In the genomic region with DNA sequence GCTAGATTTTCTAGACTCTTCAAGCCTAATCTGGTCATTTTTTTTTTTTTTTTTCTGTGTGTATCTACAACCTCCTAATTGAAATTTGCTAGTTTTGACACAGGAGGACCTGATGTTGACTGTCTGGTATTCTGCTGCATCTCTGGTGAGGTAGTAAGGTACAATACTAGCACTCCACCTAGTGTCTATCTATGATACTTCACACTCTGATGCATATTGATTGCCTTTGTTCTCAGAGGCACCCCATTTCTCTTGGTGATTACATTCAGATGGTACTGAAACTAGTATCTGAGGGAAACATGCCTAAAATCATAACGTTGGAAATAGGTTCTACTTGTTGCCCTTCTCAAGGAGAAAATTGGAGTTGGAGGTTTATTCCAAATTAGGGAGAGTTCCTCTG, we compare ENCODE assay signal across 9 cellular contexts.
A peak's percentile ranks its signal among the peaks of the same experiment; 100 is the strongest.
DNase-seq lines count a peak whose midpoint lies in the region; ATAC-seq, FAIRE-seq and TF ChIP-seq lines count a peak whose summit lies in the region.
"Had no signal": no experiment of that assay in that cellular context is flagged by ENCODE, and none has a peak within 500 bp of the region (broad histone marks: within the 10 kb centered on the region; RNA-seq: fewer than 3 reads in every experiment).

No MANE protein-coding gene starts in this region.

- ATAC-seq in HG03039 (IDR thresholded peaks at IDR 0.05; ENCODE audit: unreplicated experiment), result no peak
- ATAC-seq: right cardiac atrium had no signal

- H3K4me1 Mint-ChIP-seq in activated CD4-positive, alpha-beta memory T cell treated with anti-CD3 and anti-CD28 coated beads for 36 hours (ENCODE audit: low read depth), result no peaks in the 10 kb centered on the region

- H3K27ac Mint-ChIP-seq in activated CD4-positive, alpha-beta memory T cell treated with anti-CD3 and anti-CD28 coated beads for 36 hours, result no peak overlapping the region

- peak; percentile 35 for TF ChIP-seq CTCF in choroid plexus epithelial cell (conservative IDR thresholded peaks at IDR 0.05; ENCODE audit: low read depth, low read length)

- intact Hi-C loops in activated CD4-positive, alpha-beta memory T cell treated with anti-CD3 and anti-CD28 coated beads for 36 hours (cut with micrococcal nuclease), result no loop called here

- CTCF ChIA-PET in activated CD4-positive, alpha-beta memory T cell treated with anti-CD3 and anti-CD28 coated beads for 36 hours (lab: Charles Lee), result no interaction called here

- H3K27me3 Mint-ChIP-seq in activated CD4-positive, alpha-beta memory T cell treated with anti-CD3 and anti-CD28 coated beads for 36 hours, result no peaks in the 10 kb centered on the region

- DNase-seq in HTR-8/SVneo (ENCODE audit: insufficient read length, low spot score), result peak; percentile 60
- peak; percentile 34 to 61 for DNase-seq in NCI-H526 (lab: John Stamatoyannopoulos, UW)
- DNase-seq in choroid plexus epithelial cell (ENCODE audit: low read depth), result peak; percentile 23
- peak; percentile 19 for DNase-seq in skeletal muscle cell (ENCODE audit: low read depth)
- DNase-seq in activated CD4-positive, alpha-beta memory T cell treated with anti-CD3 and anti-CD28 coated beads for 36 hours, result no peak
- DNase-seq in caudate nucleus (lab: John Stamatoyannopoulos, UW), result no peak
- no peak for DNase-seq in substantia nigra (lab: John Stamatoyannopoulos, UW)
- DNase-seq: right cardiac atrium had no signal

- POLR2A ChIA-PET in activated CD4-positive, alpha-beta memory T cell treated with anti-CD3 and anti-CD28 coated beads for 36 hours (lab: Charles Lee), result no interaction called here

- H3K9me3 Mint-ChIP-seq in activated CD4-positive, alpha-beta memory T cell treated with anti-CD3 and anti-CD28 coated beads for 36 hours, result peaks cover 36% of the 10 kb centered on the region

- H3K4me3 ChIP-seq in choroid plexus epithelial cell (ENCODE audit: low read depth, low read length), result no peak overlapping the region
- H3K4me3 ChIP-seq in skeletal muscle cell (ENCODE audit: low read depth, low read length), result no peak overlapping the region

- H3K27ac ChIP-seq in caudate nucleus (ENCODE audit: low read depth, low read length), result no peak overlapping the region
- no peak overlapping the region for H3K27ac ChIP-seq in substantia nigra (ENCODE audit: low read depth, low read length, poor library complexity, severe bottlenecking)

- FAIRE-seq in HTR-8/SVneo (lab: Jason Lieb, UNC), result peak; percentile 92

- no peak overlapping the region for H3K4me3 Mint-ChIP-seq in activated CD4-positive, alpha-beta memory T cell treated with anti-CD3 and anti-CD28 coated beads for 36 hours

- H3K36me3 Mint-ChIP-seq in activated CD4-positive, alpha-beta memory T cell treated with anti-CD3 and anti-CD28 coated beads for 36 hours, result no peaks in the 10 kb centered on the region

Comparison
In these comparisons a context has a peak if more than half of its experiments do, and no peak if none do; other contexts are left out.
1. DNase-seq: peak in HTR-8/SVneo (single experiment), NCI-H526 (2 of 2), choroid plexus epithelial cell (single experiment) and skeletal muscle cell (single experiment); none in activated CD4-positive, alpha-beta memory T cell treated with anti-CD3 and anti-CD28 coated beads for 36 hours (single experiment), caudate nucleus (0 of 61) and substantia nigra (0 of 49).